Comparison of ENCODE assay signal across 12 cellular contexts in the genomic region with DNA sequence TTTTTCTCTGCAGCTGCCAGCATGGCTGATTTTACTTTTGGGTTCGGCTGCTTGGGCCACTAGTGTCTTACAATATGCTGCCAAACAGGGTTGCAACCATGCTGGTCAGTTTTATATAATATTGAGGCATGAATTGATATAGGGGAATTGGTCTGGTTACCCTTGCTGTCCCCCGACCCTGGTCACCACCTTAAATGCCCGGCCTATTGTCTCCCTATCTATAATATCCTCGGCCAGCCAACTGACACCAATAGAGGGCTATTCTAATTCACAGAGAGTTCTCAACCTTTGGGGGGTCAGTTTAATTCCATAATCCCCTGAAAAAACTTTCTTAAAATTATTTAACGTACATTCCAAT. TPM values are rescaled to one million over a fixed set of nuclear protein-coding genes. Genes with fewer than 3 reads are reported as not detected.
DNase-seq lines count a peak whose midpoint lies in the region; ATAC-seq, FAIRE-seq and TF ChIP-seq lines count a peak whose summit lies in the region.
"Had no signal": no experiment of that assay in that cellular context is flagged by ENCODE, and none has a peak within 500 bp of the region (broad histone marks: within the 10 kb centered on the region; RNA-seq: fewer than 3 reads in every experiment).

No MANE protein-coding gene starts in this region.

- in situ Hi-C loops in GM12878 (cut with MboI) = loop anchor here (25.0 kb wide), 1 partner anchor 1194 kb away; no protein-coding TSS in a partner anchor

- CTCF ChIA-PET in GM12878 (lab: Yijun Ruan, JAX) = interaction anchor here (1.3 to 1.5 kb wide), 3 partner anchors 38 to 141 kb away, joined by 4 to 5 read pairs (median 4); no protein-coding TSS in a partner anchor
- CTCF ChIA-PET in naive thymus-derived CD4-positive, alpha-beta T cell (lab: Charles Lee) = interaction anchor here (0.6 kb wide), 1 partner anchor 140 kb away, joined by 3 read pairs; no protein-coding TSS in a partner anchor

- SMC1A ChIA-PET in GM12878 (lab: Charles Lee; ENCODE audit: uncharacterized antibody, unreplicated experiment) = interaction anchor here (1.0 to 4.6 kb wide), 7 partner anchors 8 to 141 kb away, joined by 3 to 21 read pairs (median 3); no protein-coding TSS in a partner anchor

- no peak for TF ChIP-seq RAD21 in GM12878 (IDR thresholded peaks at IDR 0.05; ENCODE audit: insufficient read depth, low read depth, low read length)

- RAD21 ChIA-PET in GM12878 (lab: Charles Lee; ENCODE audit: unreplicated experiment) = no interaction called here

- ATAC-seq in stimulated activated naive CD8-positive, alpha-beta T cell treated with anti-CD3 and anti-CD28 coated beads, Interleukin-15, Interleukin-2, amounts not matched to agents 100 U/mL and 50 U/mL, for 24 hours = no peak
- no peak for ATAC-seq in GM12878
- no peak for ATAC-seq in naive thymus-derived CD4-positive, alpha-beta T cell
- no peak for ATAC-seq in left ventricle myocardium superior

- H3K4me3 Mint-ChIP-seq in stimulated activated naive CD8-positive, alpha-beta T cell treated with anti-CD3 and anti-CD28 coated beads, Interleukin-15, Interleukin-2, amounts not matched to agents 100 ng/mL and 50 ng/mL, for 24 hours = peak overlapping the region; percentile 82
- peak overlapping the region; percentile 85 to 98 (median 94) for H3K4me3 Mint-ChIP-seq in naive thymus-derived CD4-positive, alpha-beta T cell

- H3K9me3 ChIP-seq in GM12878 (replicated peaks; ENCODE audit: control insufficient read depth, insufficient read depth, low read length) (no peaks in the 10 kb centered on the region; the same call in 2 of the 3 replicates), WERI-Rb-1 (ENCODE audit: severe bottlenecking) (peaks cover 2% of the 10 kb centered on the region)
- H3K9me3 ChIP-seq in naive thymus-derived CD4-positive, alpha-beta T cell (ENCODE audit: control insufficient read depth in 2 of 3, low read length in 3 of 3) = no peaks in the 10 kb centered on the region
- H3K9me3 ChIP-seq: esophagus squamous epithelium had no signal

- WGBS in GM12878 (ENCODE audit: insufficient coverage, insufficient replicate concordance, low lambda C conversion rate, missing lambda C conversion rate) = 24% methylated on average over 5 of the region's 5 CpGs

- H3K36me3 Mint-ChIP-seq in stimulated activated naive CD8-positive, alpha-beta T cell treated with anti-CD3 and anti-CD28 coated beads, Interleukin-15, Interleukin-2, amounts not matched to agents 100 ng/mL and 50 ng/mL, for 24 hours (ENCODE audit: low read depth) = no peaks in the 10 kb centered on the region
- peaks cover 0 to 3% (median 2%) of the 10 kb centered on the region in 5 donors for H3K36me3 Mint-ChIP-seq in naive thymus-derived CD4-positive, alpha-beta T cell

- no peak overlapping the region for H3K27ac Mint-ChIP-seq in stimulated activated naive CD8-positive, alpha-beta T cell treated with anti-CD3 and anti-CD28 coated beads, Interleukin-15, Interleukin-2, amounts not matched to agents 100 ng/mL and 50 ng/mL, for 24 hours
- H3K27ac Mint-ChIP-seq in naive thymus-derived CD4-positive, alpha-beta T cell = peak overlapping the region in 6 of 9 donors; percentile 62 to 97 (median 89)

- H3K4me1 Mint-ChIP-seq in stimulated activated naive CD8-positive, alpha-beta T cell treated with anti-CD3 and anti-CD28 coated beads, Interleukin-15, Interleukin-2, amounts not matched to agents 100 ng/mL and 50 ng/mL, for 24 hours (ENCODE audit: low read depth) = peaks cover 12% of the 10 kb centered on the region
- peaks cover 10 to 26% (median 18%) of the 10 kb centered on the region in 7 donors for H3K4me1 Mint-ChIP-seq in naive thymus-derived CD4-positive, alpha-beta T cell

- H3K27me3 Mint-ChIP-seq in stimulated activated naive CD8-positive, alpha-beta T cell treated with anti-CD3 and anti-CD28 coated beads, Interleukin-15, Interleukin-2, amounts not matched to agents 100 ng/mL and 50 ng/mL, for 24 hours = peaks cover 3% of the 10 kb centered on the region
- peaks cover 0 to 2% (median 0%) of the 10 kb centered on the region in 5 donors for H3K27me3 Mint-ChIP-seq in naive thymus-derived CD4-positive, alpha-beta T cell

- H3K4me3 ChIP-seq in GM12878 (no peak overlapping the region), WERI-Rb-1 (ENCODE audit: low read depth, low read length) (no peak overlapping the region)
- peak overlapping the region; percentile 29 for H3K4me3 ChIP-seq in naive thymus-derived CD4-positive, alpha-beta T cell (ENCODE audit: low read length)

- BruUV-seq in GM12878 (replicated peaks; lab: Mats Ljungman, UMichigan) = no TSS peak

- POLR2A ChIA-PET in GM12878 (lab: Charles Lee) = no interaction called here
- POLR2A ChIA-PET in naive thymus-derived CD4-positive, alpha-beta T cell (lab: Charles Lee) = interaction anchor here (1.6 kb wide), 1 partner anchor 12 kb away, joined by 5 read pairs; no protein-coding TSS in a partner anchor

- no peaks in the 10 kb centered on the region for H3K27me3 ChIP-seq in GM12878 (replicated peaks in 1 of 2; ENCODE audit: control insufficient read depth in 2 of 2, insufficient read depth in 2 of 2, low read length in 1 of 2)
- no peaks in the 10 kb centered on the region for H3K27me3 ChIP-seq in naive thymus-derived CD4-positive, alpha-beta T cell (ENCODE audit: control insufficient read depth in 2 of 2, insufficient read depth in 2 of 2, low read length in 2 of 2)
- H3K27me3 ChIP-seq in WERI-Rb-1 (ENCODE audit: insufficient read depth, low read depth, severe bottlenecking) = no peaks in the 10 kb centered on the region
- H3K27me3 ChIP-seq: esophagus squamous epithelium had no signal

- H3K4me1 ChIP-seq in GM12878 (ENCODE audit: control insufficient read depth, insufficient read depth, low read length) = peaks cover 19% of the 10 kb centered on the region
- peaks cover 0 to 8% of the 10 kb centered on the region in 2 donors for H3K4me1 ChIP-seq in naive thymus-derived CD4-positive, alpha-beta T cell (ENCODE audit: control insufficient read depth in 2 of 2, insufficient read depth in 2 of 2, low read length in 2 of 2)

- no peak for FAIRE-seq in GM12878 (lab: Jason Lieb, UNC)
- FAIRE-seq: colon, urothelium cell line had no signal

- no peak overlapping the region for H3K27ac ChIP-seq in GM12878 (ENCODE audit: control insufficient read depth, insufficient read depth)
- H3K27ac ChIP-seq in naive thymus-derived CD4-positive, alpha-beta T cell (ENCODE audit: low read depth, low read length) = no peak overlapping the region
- no peak overlapping the region for H3K27ac ChIP-seq in caudate nucleus (ENCODE audit: low read depth, low read length)
- H3K27ac ChIP-seq in WERI-Rb-1 = no peak overlapping the region

- no peaks in the 10 kb centered on the region for H3K79me2 ChIP-seq in GM12878 (ENCODE audit: control insufficient read depth, insufficient read depth, low read length)

- no peak for TF ChIP-seq POLR2A in GM12878 (IDR thresholded peaks at IDR 0.05; ENCODE audit: low read depth, low read length)

- H4K20me1 ChIP-seq in GM12878 (ENCODE audit: control insufficient read depth, insufficient read depth) = no peaks in the 10 kb centered on the region

- no peak for TF ChIP-seq EP300 in GM12878 (IDR thresholded peaks at IDR 0.05; ENCODE audit: borderline replicate concordance in 1 of 2, control insufficient read depth in 1 of 2, low read depth in 2 of 2, low read length in 2 of 2)

- H3K9me3 Mint-ChIP-seq in stimulated activated naive CD8-positive, alpha-beta T cell treated with anti-CD3 and anti-CD28 coated beads, Interleukin-15, Interleukin-2, amounts not matched to agents 100 ng/mL and 50 ng/mL, for 24 hours = no peaks in the 10 kb centered on the region
- peaks cover 0 to 5% (median 0%) of the 10 kb centered on the region in 11 donors for H3K9me3 Mint-ChIP-seq in naive thymus-derived CD4-positive, alpha-beta T cell

- TF ChIP-seq CTCF in GM12878 (IDR thresholded peaks at IDR 0.05 in 2 of 3, conservative IDR thresholded peaks at IDR 0.05 in 1 of 3; ENCODE audit: control insufficient read depth in 2 of 3, extremely low read depth in 1 of 3, insufficient read depth in 1 of 3, low read depth in 3 of 3, low read length in 3 of 3) (no peak), WERI-Rb-1 (IDR thresholded peaks at IDR 0.05; ENCODE audit: low read depth, low read length) (no peak)

- intact Hi-C loops in GM12878 (cut with micrococcal nuclease; ENCODE audit: unreplicated experiment) = no loop called here
- intact Hi-C loops in naive thymus-derived CD4-positive, alpha-beta T cell (cut with micrococcal nuclease) = loop anchor here in 1 of 2 donors (5.0 kb wide), 1 partner anchor 871 kb away; no protein-coding TSS in a partner anchor
- intact Hi-C loops in left ventricle myocardium superior (cut with micrococcal nuclease) = no loop called here

- H3K36me3 ChIP-seq in GM12878 (ENCODE audit: control insufficient read depth in 2 of 2, insufficient read depth in 2 of 2, low read length in 1 of 2) (no peaks in the 10 kb centered on the region), WERI-Rb-1 (no peaks in the 10 kb centered on the region)
- H3K36me3 ChIP-seq in naive thymus-derived CD4-positive, alpha-beta T cell (ENCODE audit: control insufficient read depth in 2 of 3, insufficient read depth in 3 of 3, low read length in 3 of 3) = no peaks in the 10 kb centered on the region
- H3K36me3 ChIP-seq: esophagus squamous epithelium had no signal

- H3K4me2 ChIP-seq in GM12878 (ENCODE audit: control insufficient read depth, insufficient read depth) = peak overlapping the region; percentile 49

- no peak for DNase-seq in stimulated activated naive CD8-positive, alpha-beta T cell treated with anti-CD3 and anti-CD28 coated beads, Interleukin-15, Interleukin-2, amounts not matched to agents 100 U/mL and 50 U/mL, for 24 hours
- DNase-seq in GM12878 (ENCODE audit: low read depth, low spot score) (no peak), caudate nucleus (lab: John Stamatoyannopoulos, UW) (no peak), kidney tubule cell (ENCODE audit: low spot score) (no peak), left ventricle myocardium superior (no peak), WERI-Rb-1 (no peak)
- no peak for DNase-seq in naive thymus-derived CD4-positive, alpha-beta T cell
- DNase-seq: esophagus squamous epithelium had no signal

- no peak overlapping the region for H3K9ac ChIP-seq in GM12878 (ENCODE audit: control insufficient read depth, insufficient read depth, low read length)

- peak overlapping the region; percentile 81 for H2AFZ ChIP-seq in GM12878 (ENCODE audit: control insufficient read depth, low read depth, low read length)

RNA-seq across cellular contexts. Expression of gene SULT1E1, which starts 28.7 kb away (rescaled TPM):
- total RNA-seq in GM12878 (2013; cell fraction: nucleolus; rRNA removed) = not detected in 2 replicates
- total RNA-seq in GM12878 (2014; rRNA removed) (not detected in 2 replicates), GM12878 (2014; rRNA removed; fragmentation: Illumina TruSeq; extraction: Trizol) (not detected in 2 replicates), GM12878 (2021) (not detected in 2 replicates), left ventricle myocardium superior (not detected)
- not detected for polyA plus RNA-seq in GM12878 (2011; ENCODE audit: low read depth)
- polyA plus RNA-seq in GM12878 (2011; rRNA removed) (not detected in 2 replicates), GM12878 (2014; fragmentation: Illumina TruSeq; extraction: Trizol) (not detected in 2 replicates), GM12878 (2014; fragmentation: Nextera tagmentation; extraction: Ambion mirVana) (not detected), GM12878 (2014; rRNA removed) (not detected in 2 replicates), GM12878 (2016; fragmentation: Nextera tagmentation; extraction: Ambion mirVana) (not detected)
- not detected in 2 replicates for polyA plus RNA-seq in GM12878 (2011; cell fraction: cytosol; rRNA removed)
- not detected in 2 replicates for polyA plus RNA-seq in GM12878 (2011; cell fraction: nucleus; rRNA removed)
- not detected in 2 replicates for polyA plus RNA-seq in GM12878 (2012)
- polyA minus RNA-seq in GM12878 (2011; rRNA and poly(A)+ RNA removed) = not detected in 2 replicates
- not detected in 2 replicates for polyA minus RNA-seq in GM12878 (2011; cell fraction: cytosol; rRNA and poly(A)+ RNA removed)
- not detected in 2 replicates for polyA minus RNA-seq in GM12878 (2011; cell fraction: nucleus; rRNA and poly(A)+ RNA removed)
- not detected for total RNA-seq in naive thymus-derived CD4-positive, alpha-beta T cell
- polyA plus RNA-seq in naive thymus-derived CD4-positive, alpha-beta T cell = not detected
- total RNA-seq: osteoblast had no signal
